In the genomic region with DNA sequence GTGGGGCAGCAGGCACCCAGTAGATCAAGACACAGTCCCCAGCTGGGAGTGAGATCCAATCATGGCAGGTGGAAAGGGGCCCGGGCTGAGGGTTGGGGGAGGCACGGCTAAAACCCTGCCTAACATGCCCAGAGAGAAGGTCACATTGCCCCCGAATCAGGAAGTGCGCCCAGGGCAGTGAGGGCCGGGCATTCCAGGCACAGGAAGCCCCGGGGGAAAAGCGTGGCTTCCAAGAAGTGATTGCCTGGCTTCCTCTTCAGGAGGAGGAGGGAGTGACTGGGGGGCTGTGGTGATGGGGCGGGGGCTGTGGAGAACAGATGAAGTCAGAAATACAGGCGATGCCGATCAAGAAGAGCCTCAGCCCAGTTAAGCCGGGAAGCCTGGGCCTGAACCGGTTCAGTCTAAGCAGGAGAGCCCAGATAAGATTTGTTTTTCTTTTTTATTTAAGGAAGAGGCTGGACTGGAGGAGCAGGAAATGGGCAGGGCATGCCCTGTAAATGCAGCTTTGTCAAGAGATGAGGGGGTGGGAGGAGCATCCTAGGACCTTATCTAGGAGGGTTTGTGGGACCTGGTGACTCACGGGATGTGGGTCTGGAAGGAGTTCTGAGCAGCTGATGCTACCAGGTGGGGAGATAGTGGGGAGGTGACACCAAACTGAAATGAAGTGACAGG, we compare ENCODE assay signal across 7 cellular contexts.
DNase-seq lines count a peak whose midpoint lies in the region; ATAC-seq lines count a peak whose summit lies in the region.

No MANE protein-coding gene starts in this region.

- intact Hi-C loops in cardiac septum (cut with DNase I): loop anchor here (5.0 kb wide), 2 partner anchors 76 to 146 kb away; no protein-coding TSS in a partner anchor

- peak; percentile 100 for DNase-seq in RPMI7951 (ENCODE audit: low read depth)
- peak; percentile 12 for DNase-seq in activated gamma-delta T cell treated with anti-CD3 and anti-CD28 coated beads, Interleukin-2, amount 50 U/mL, for 16 hours (ENCODE audit: low read depth)
- peak; percentile 92 for DNase-seq in cardiac septum (ENCODE audit: low spot score)
- no peak for DNase-seq in DMS79 treated with DMSO at 0.1 percent for 48 hours (lab: John Stamatoyannopoulos, UW)
- no peak for DNase-seq in COLO668 (lab: John Stamatoyannopoulos, UW; ENCODE audit: unreplicated experiment)

- peak; percentile 58 for ATAC-seq in GM21619 (IDR thresholded peaks at IDR 0.05; ENCODE audit: unreplicated experiment)

- no peak overlapping the region for H3K4me3 ChIP-seq in skin epidermis

- H3K27ac ChIP-seq in skin epidermis: peak overlapping the region; percentile 47 to 93 (median 86)

Comparison
In these comparisons a context has a peak if more than half of its experiments do, and no peak if none do; other contexts are left out.
1. DNase-seq: peak in RPMI7951 (single experiment), activated gamma-delta T cell treated with anti-CD3 and anti-CD28 coated beads, Interleukin-2, amount 50 U/mL, for 16 hours (single experiment) and cardiac septum (single experiment); none in DMS79 treated with DMSO at 0.1 percent for 48 hours (single experiment) and COLO668 (single experiment).